Comparison of ENCODE assay signal across 32 cellular contexts in the genomic region with DNA sequence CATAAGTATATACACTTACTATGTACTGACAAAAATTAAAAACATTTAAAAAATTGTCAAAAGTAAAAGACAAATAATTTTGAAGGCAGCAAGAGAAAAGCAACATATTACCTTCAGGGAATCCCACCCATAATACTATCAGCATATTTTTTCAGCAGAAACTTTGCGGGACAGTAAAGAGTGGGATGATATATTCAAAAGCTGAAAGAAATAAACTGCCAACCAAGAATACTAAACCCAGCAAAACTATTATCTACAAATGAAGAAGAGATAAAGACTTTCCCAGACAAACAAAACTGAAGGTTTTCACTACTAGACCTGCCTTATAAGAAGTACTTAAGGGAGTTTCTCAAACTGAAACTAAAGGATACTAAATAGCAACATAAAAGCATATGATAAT.
DNase-seq lines count a peak whose midpoint lies in the region; FAIRE-seq and TF ChIP-seq lines count a peak whose summit lies in the region.
"Had no signal": no experiment of that assay in that cellular context is flagged by ENCODE, and none has a peak within 500 bp of the region (broad histone marks: within the 10 kb centered on the region; RNA-seq: fewer than 3 reads in every experiment).

No MANE protein-coding gene starts in this region.

- no peaks in the 10 kb centered on the region for H3K27me3 ChIP-seq in astrocyte (ENCODE audit: insufficient read depth, low read length)
- H3K27me3 ChIP-seq: BE2C; BLaER1; BLaER1 treated with 17β-estradiol and CSF1 and Interleukin-3, amounts not matched to agents 10 nM and 100 nM had no signal

- H3K4me1 ChIP-seq in HEK293 (ENCODE audit: control insufficient read depth, insufficient read depth, low read length) (no peaks in the 10 kb centered on the region), astrocyte (ENCODE audit: insufficient read depth, low read length) (no peaks in the 10 kb centered on the region)
- H3K4me1 ChIP-seq: A549, BE2C, BLaER1, Caco-2 had no signal

- no peak overlapping the region for H3K9ac ChIP-seq in astrocyte (ENCODE audit: low read length)
- H3K9ac ChIP-seq: BLaER1; BLaER1 treated with 17β-estradiol and CSF1 and Interleukin-3, amounts not matched to agents 10 nM and 100 nM had no signal

- H3K4me1 Mint-ChIP-seq in astrocyte (ENCODE audit: low read depth, unreplicated experiment) = peaks cover 2% of the 10 kb centered on the region
- no peaks in the 10 kb centered on the region for H3K4me1 Mint-ChIP-seq in mesothelial cell of epicardium
- H3K4me1 Mint-ChIP-seq: B cell; CD14-positive monocyte; CD4-positive, alpha-beta memory T cell; CD4-positive, CD25-positive, alpha-beta regulatory T cell; CD8-positive, alpha-beta memory T cell had no signal

- no peaks in the 10 kb centered on the region for H3K27me3 Mint-ChIP-seq in astrocyte (ENCODE audit: low read depth, unreplicated experiment)
- H3K27me3 Mint-ChIP-seq in mesothelial cell of epicardium (ENCODE audit: low read depth) = no peaks in the 10 kb centered on the region
- H3K27me3 Mint-ChIP-seq: CD4-positive, alpha-beta T cell had no signal

- H3K4me3 ChIP-seq in HEK293 (ENCODE audit: low read depth, low read length) = no peak overlapping the region
- H3K4me3 ChIP-seq in astrocyte (ENCODE audit: insufficient read depth, low read depth, low read length) = no peak overlapping the region
- H3K4me3 ChIP-seq: A549; BLaER1; BLaER1 treated with 17β-estradiol and CSF1 and Interleukin-3, amounts not matched to agents 10 nM and 100 nM had no signal

- H3K4me3 Mint-ChIP-seq in astrocyte (ENCODE audit: unreplicated experiment) (no peak overlapping the region), mesothelial cell of epicardium (no peak overlapping the region)
- H3K4me3 Mint-ChIP-seq: B cell; CD14-positive monocyte; CD4-positive, alpha-beta memory T cell; CD4-positive, alpha-beta T cell; CD4-positive, CD25-positive, alpha-beta regulatory T cell; CD8-positive, alpha-beta memory T cell; CD8-positive, alpha-beta T cell had no signal

- no peak overlapping the region for H2AFZ ChIP-seq in astrocyte (ENCODE audit: low read depth, low read length)

- H3K27ac Mint-ChIP-seq in astrocyte (ENCODE audit: unreplicated experiment) = no peak overlapping the region
- H3K27ac Mint-ChIP-seq in mesothelial cell of epicardium = no peak overlapping the region
- H3K27ac Mint-ChIP-seq: B cell; CD14-positive monocyte; CD4-positive, alpha-beta memory T cell; CD4-positive, alpha-beta T cell; CD4-positive, CD25-positive, alpha-beta regulatory T cell; CD8-positive, alpha-beta memory T cell; CD8-positive, alpha-beta T cell had no signal

- DNase-seq in astrocyte (ENCODE audit: low read depth) (no peak), NCI-H446 treated with DMSO at 0.1 percent for 48 hours (lab: John Stamatoyannopoulos, UW) (no peak), mesothelial cell of epicardium (ENCODE audit: low spot score in 2 of 2, unreplicated experiment in 2 of 2) (no peak)
- DNase-seq: 8988T; ACHN; AML-193; BE2C; C1 segment of cervical spinal cord; Caco-2; Calu3; CD4-positive, alpha-beta memory T cell; CD4-positive, alpha-beta T cell; CD4-positive, CD25-positive, alpha-beta regulatory T cell; CD8-positive, alpha-beta memory T cell; CD8-positive, alpha-beta T cell; COR-L47; DMS 273 treated with DMSO at 0.1 percent for 48 hours; DMS153; DMS53; DMS79; DMS79 treated with DMSO at 0.1 percent for 48 hours; DND-41; EL had no signal

- POLR2A ChIA-PET in HEK293 (lab: Yijun Ruan, JAX) = no interaction called here

- peaks cover 18% of the 10 kb centered on the region for H3K9me3 Mint-ChIP-seq in astrocyte (ENCODE audit: unreplicated experiment)
- H3K9me3 Mint-ChIP-seq in mesothelial cell of epicardium = peaks cover 79% of the 10 kb centered on the region

- H3K9me3 ChIP-seq in HEK293 (ENCODE audit: control insufficient read depth, insufficient read depth, low read depth, low read length) (no peaks in the 10 kb centered on the region), astrocyte (ENCODE audit: insufficient read depth, low read depth, low read length) (no peaks in the 10 kb centered on the region)
- H3K9me3 ChIP-seq: BE2C had no signal

- CTCF ChIA-PET in HEK293 (lab: Yijun Ruan, JAX) = no interaction called here

- no peak overlapping the region for H3K4me2 ChIP-seq in astrocyte (ENCODE audit: low read length)
- H3K4me2 ChIP-seq: A549; BLaER1; BLaER1 treated with 17β-estradiol and CSF1 and Interleukin-3, amounts not matched to agents 10 nM and 100 nM had no signal

- H3K36me3 Mint-ChIP-seq in astrocyte (ENCODE audit: low read depth, unreplicated experiment) (no peaks in the 10 kb centered on the region), mesothelial cell of epicardium (peaks cover 10% of the 10 kb centered on the region)
- H3K36me3 Mint-ChIP-seq: CD4-positive, alpha-beta memory T cell; CD4-positive, CD25-positive, alpha-beta regulatory T cell; CD8-positive, alpha-beta memory T cell; CD8-positive, alpha-beta T cell had no signal

- H3K27ac ChIP-seq in HEK293 (ENCODE audit: extremely low read depth, low read depth, low read length) (no peak overlapping the region), astrocyte (ENCODE audit: low read depth, low read length) (no peak overlapping the region)
- H3K27ac ChIP-seq: 22Rv1; A549; BLaER1; BLaER1 treated with 17β-estradiol and CSF1 and Interleukin-3, amounts not matched to agents 10 nM and 100 nM; C4-2B had no signal

- H3K36me3 ChIP-seq in HEK293 (ENCODE audit: control insufficient read depth in 2 of 2, insufficient read depth in 1 of 2, low read length in 2 of 2) (no peaks in the 10 kb centered on the region), astrocyte (ENCODE audit: insufficient read depth, low read length) (no peaks in the 10 kb centered on the region)
- H3K36me3 ChIP-seq: BE2C; BLaER1; BLaER1 treated with 17β-estradiol and CSF1 and Interleukin-3, amounts not matched to agents 10 nM and 100 nM had no signal

- H3K79me2 ChIP-seq in astrocyte (ENCODE audit: insufficient read depth, low read length) = no peaks in the 10 kb centered on the region

- H4K20me1 ChIP-seq in astrocyte (ENCODE audit: insufficient read depth, low read length) = no peaks in the 10 kb centered on the region
- H4K20me1 ChIP-seq: BLaER1; BLaER1 treated with 17β-estradiol and CSF1 and Interleukin-3, amounts not matched to agents 10 nM and 100 nM had no signal

- no peak for TF ChIP-seq CTCF in HEK293 (tag by site-specific recombination; IDR thresholded peaks at IDR 0.05)
- TF ChIP-seq CTCF in astrocyte (IDR thresholded peaks at IDR 0.05; ENCODE audit: insufficient read depth, low read depth, low read length) = no peak
- no peak for TF ChIP-seq CTCF in mesothelial cell of epicardium (IDR thresholded peaks at IDR 0.05; ENCODE audit: unreplicated experiment)

- peak; percentile 13 for FAIRE-seq in astrocyte (lab: Jason Lieb, UNC)
- FAIRE-seq: D721Med had no signal

TF ChIP-seq in HEK293, 187 proteins besides CTCF, POLR2A, EP300 and RAD21:
- TF ChIP-seq TRIM28 (IDR thresholded peaks at IDR 0.05; ENCODE audit: borderline replicate concordance, low read length) = peak; percentile 74
- TF ChIP-seq SETDB1 (IDR thresholded peaks at IDR 0.05; ENCODE audit: insufficient read length, low read length) = peak; percentile 97
- peak; percentile 31 for TF ChIP-seq ZNF529 (tag by site-specific recombination; IDR thresholded peaks at IDR 0.05; ENCODE audit: insufficient replicate concordance)
- TF ChIP-seq ZNF549 (tag by site-specific recombination; IDR thresholded peaks at IDR 0.05) = peak; percentile 41; the same call in 1 of the 2 replicates
- no peak for TF ChIP-seq ZNF654 (tag by site-specific recombination; IDR thresholded peaks at IDR 0.05; ENCODE audit: low read depth)
- no peak for TF ChIP-seq ZNF473 (tag by site-specific recombination; IDR thresholded peaks at IDR 0.05)
- 0 out of 2 replicates have a peak, but pooled peaks have one; percentile 37 for TF ChIP-seq ZNF626 (tag by site-specific recombination; IDR thresholded peaks at IDR 0.05)
- TF ChIP-seq ZEB2 (tag by site-specific recombination; IDR thresholded peaks at IDR 0.05) = no peak
- TF ChIP-seq ZNF157 (tag by site-specific recombination; IDR thresholded peaks at IDR 0.05) = no peak
TF ChIP-seq in HEK293: peak in this region for 5.
